Comparison of ENCODE assay signal across 11 cellular contexts in the genomic region with DNA sequence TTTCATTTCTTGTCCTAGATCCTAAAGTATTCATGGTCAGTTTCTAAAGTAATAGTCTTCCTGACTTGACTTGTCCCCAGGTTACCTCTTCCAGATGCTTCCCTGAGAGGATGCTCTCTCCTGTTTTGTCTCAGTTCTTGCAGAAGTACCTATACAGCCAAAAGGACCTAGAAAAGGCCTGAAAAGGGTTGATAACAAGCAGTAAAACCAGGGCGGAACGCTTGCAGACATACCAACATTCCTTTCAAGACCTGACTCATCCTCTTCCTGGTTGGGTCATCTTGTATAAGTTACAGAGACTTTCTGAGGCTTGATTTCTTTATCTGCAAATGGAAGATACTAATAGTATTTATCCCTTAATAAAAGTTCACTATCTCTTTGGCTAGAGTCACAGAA.
DNase-seq lines count a peak whose midpoint lies in the region; ATAC-seq and TF ChIP-seq lines count a peak whose summit lies in the region.
"Had no signal": no experiment of that assay in that cellular context is flagged by ENCODE, and none has a peak within 500 bp of the region (broad histone marks: within the 10 kb centered on the region; RNA-seq: fewer than 3 reads in every experiment).

No MANE protein-coding gene starts in this region.

- H2AFZ ChIP-seq in PC-3 (ENCODE audit: low read length), result no peak overlapping the region
- no peak overlapping the region for H2AFZ ChIP-seq in osteoblast (ENCODE audit: low read length)

- no peak for TF ChIP-seq CTCF in PC-3 (conservative IDR thresholded peaks at IDR 0.05; ENCODE audit: low read depth, low read length)
- TF ChIP-seq CTCF in epithelial cell of esophagus (IDR thresholded peaks at IDR 0.05; ENCODE audit: insufficient read depth, low read depth, low read length, missing control alignments), result no peak
- no peak for TF ChIP-seq CTCF in osteoblast (IDR thresholded peaks at IDR 0.05; ENCODE audit: extremely low read depth, low read depth, low read length)
- TF ChIP-seq CTCF in CD4-positive, alpha-beta T cell (IDR thresholded peaks at IDR 0.05), result no peak
- TF ChIP-seq CTCF in GM13977 (IDR thresholded peaks at IDR 0.05; ENCODE audit: extremely low read depth, insufficient read depth, missing control alignments), result no peak

- in situ Hi-C loops in GM13977 (cut with MboI; ENCODE audit: low pct_unique_long_range_greater_than_20kb, low sequenced_read_pairs, unreplicated experiment), result loop anchor here (10.0 kb wide), 1 partner anchor 77 kb away; a partner anchor contains a TSS

- no peak overlapping the region for H3K4me3 Mint-ChIP-seq in CD4-positive, alpha-beta T cell
- no peak overlapping the region for H3K4me3 Mint-ChIP-seq in naive thymus-derived CD8-positive, alpha-beta T cell
- H3K4me3 Mint-ChIP-seq: IgD-negative memory B cell had no signal

- no peaks in the 10 kb centered on the region for H3K36me3 Mint-ChIP-seq in CD4-positive, alpha-beta T cell (ENCODE audit: low read depth)
- H3K36me3 Mint-ChIP-seq in naive thymus-derived CD8-positive, alpha-beta T cell, result no peaks in the 10 kb centered on the region
- H3K36me3 Mint-ChIP-seq: IgD-negative memory B cell had no signal

- H3K9me3 Mint-ChIP-seq in CD4-positive, alpha-beta T cell, result no peaks in the 10 kb centered on the region
- H3K9me3 Mint-ChIP-seq in naive thymus-derived CD8-positive, alpha-beta T cell, result no peaks in the 10 kb centered on the region
- H3K9me3 Mint-ChIP-seq: IgD-negative memory B cell had no signal

- no TSS peak for BruUV-seq in PC-3 (replicated peaks; lab: Mats Ljungman, UMichigan)

- H3K36me3 ChIP-seq in PC-3 (ENCODE audit: low read depth, low read length), result no peaks in the 10 kb centered on the region
- H3K36me3 ChIP-seq in osteoblast (ENCODE audit: insufficient read depth, low read length), result no peaks in the 10 kb centered on the region
- H3K36me3 ChIP-seq: tibial nerve had no signal

- H3K27me3 Mint-ChIP-seq in CD4-positive, alpha-beta T cell, result no peaks in the 10 kb centered on the region
- H3K27me3 Mint-ChIP-seq in naive thymus-derived CD8-positive, alpha-beta T cell, result no peaks in the 10 kb centered on the region
- H3K27me3 Mint-ChIP-seq: IgD-negative memory B cell had no signal

- POLR2A ChIA-PET in PC-3 (lab: Charles Lee; ENCODE audit: unreplicated experiment), result no interaction called here
- POLR2A ChIA-PET in CD4-positive, alpha-beta T cell (lab: Charles Lee), result no interaction called here
- POLR2A ChIA-PET in naive thymus-derived CD8-positive, alpha-beta T cell (lab: Charles Lee), result no interaction called here

- H3K27ac Mint-ChIP-seq in CD4-positive, alpha-beta T cell, result no peak overlapping the region
- peak overlapping the region in 1 of 10 donors; percentile 37 for H3K27ac Mint-ChIP-seq in naive thymus-derived CD8-positive, alpha-beta T cell
- H3K27ac Mint-ChIP-seq: IgD-negative memory B cell had no signal

- peak overlapping the region; percentile 32 for H3K4me2 ChIP-seq in PC-3 (ENCODE audit: low read length)
- peak overlapping the region; percentile 9 for H3K4me2 ChIP-seq in osteoblast (ENCODE audit: insufficient read depth, low read length)

- peaks cover 24% of the 10 kb centered on the region for H3K4me1 Mint-ChIP-seq in CD4-positive, alpha-beta T cell (ENCODE audit: low read depth)
- peaks cover 9 to 49% (median 15%) of the 10 kb centered on the region in 4 donors for H3K4me1 Mint-ChIP-seq in naive thymus-derived CD8-positive, alpha-beta T cell

- CTCF ChIA-PET in PC-3 (lab: Charles Lee), result no interaction called here
- CTCF ChIA-PET in CD4-positive, alpha-beta T cell (lab: Charles Lee), result no interaction called here

- H3K4me3 ChIP-seq in PC-3 (ENCODE audit: low read length) (no peak overlapping the region), epithelial cell of esophagus (ENCODE audit: low read length) (no peak overlapping the region), osteoblast (ENCODE audit: insufficient read depth, low read length) (no peak overlapping the region)
- H3K4me3 ChIP-seq: tibial nerve had no signal

- no peak overlapping the region for H3K9ac ChIP-seq in PC-3 (ENCODE audit: low read length)

- peaks cover 13% of the 10 kb centered on the region for H3F3A ChIP-seq in PC-3 (ENCODE audit: low read length, unreplicated experiment)

- H3K27me3 ChIP-seq in PC-3 (ENCODE audit: low read length), result no peaks in the 10 kb centered on the region
- no peaks in the 10 kb centered on the region for H3K27me3 ChIP-seq in osteoblast (ENCODE audit: insufficient read depth, low read length)
- H3K27me3 ChIP-seq in CD4-positive, alpha-beta T cell (ENCODE audit: control insufficient read depth, insufficient read depth, low read length), result no peaks in the 10 kb centered on the region
- H3K27me3 ChIP-seq: tibial nerve had no signal

- H3K4me1 ChIP-seq in PC-3 (ENCODE audit: insufficient read depth, low read length) (peaks cover 57% of the 10 kb centered on the region), osteoblast (ENCODE audit: insufficient read depth, low read length) (peaks cover 54% of the 10 kb centered on the region)

- no peaks in the 10 kb centered on the region for H3K9me2 ChIP-seq in PC-3 (replicated peaks; ENCODE audit: low read length)

- intact Hi-C loops in PC-3 (cut with micrococcal nuclease), result loop anchor here (2.0 to 5.0 kb wide), 4 partner anchors 35 to 151 kb away; no protein-coding TSS in a partner anchor
- intact Hi-C loops in CD4-positive, alpha-beta T cell (cut with DNase I, micrococcal nuclease), result loop anchor here (5.0 to 10.0 kb wide), 3 partner anchors 75 to 150 kb away; a partner anchor contains a TSS

- ATAC-seq in PC-3, result peak; percentile 65
- no peak for ATAC-seq in CD4-positive, alpha-beta T cell (ENCODE audit: poor library complexity)
- ATAC-seq in naive thymus-derived CD8-positive, alpha-beta T cell, result no peak

- DNase-seq in EL (peak; percentile 90), PC-3 (peak; percentile 84), epithelial cell of esophagus (ENCODE audit: low read depth) (peak; percentile 89), osteoblast (ENCODE audit: insufficient read length, low spot score, missing footprints) (peak; percentile 29), GM13977 (ENCODE audit: low spot score) (no peak)
- DNase-seq in CD4-positive, alpha-beta T cell, result no peak
- DNase-seq in stimulated activated CD8-positive, alpha-beta memory T cell treated with anti-CD3 and anti-CD28 coated beads, Interleukin-4, amount 100 ng/mL, for 48 hours, result no peak
- no peak for DNase-seq in naive thymus-derived CD8-positive, alpha-beta T cell
- DNase-seq: NK-92 treated with Interleukin-12 subunit alpha and Interleukin-12 subunit beta, amount 100 ng/mL, for 24 hours had no signal

- H3K9me3 ChIP-seq in PC-3 (ENCODE audit: low read length) (no peaks in the 10 kb centered on the region), osteoblast (ENCODE audit: low read depth, low read length) (no peaks in the 10 kb centered on the region)
- H3K9me3 ChIP-seq in CD4-positive, alpha-beta T cell (ENCODE audit: control insufficient read depth, low read length), result no peaks in the 10 kb centered on the region
- H3K9me3 ChIP-seq: tibial nerve had no signal

- H3K27ac ChIP-seq in PC-3 (ENCODE audit: low read length), result peak overlapping the region; percentile 83
- peak overlapping the region; percentile 49 for H3K27ac ChIP-seq in osteoblast (ENCODE audit: low read depth, low read length)
- no peak overlapping the region for H3K27ac ChIP-seq in CD4-positive, alpha-beta T cell (ENCODE audit: low read depth, low read length)
- H3K27ac ChIP-seq: tibial nerve had no signal

- H4K20me1 ChIP-seq in PC-3 (ENCODE audit: low read length), result no peaks in the 10 kb centered on the region
- no peaks in the 10 kb centered on the region for H4K20me1 ChIP-seq in osteoblast (ENCODE audit: insufficient read depth, low read length)

- no peaks in the 10 kb centered on the region for H3K79me2 ChIP-seq in PC-3 (ENCODE audit: low read length)
- H3K79me2 ChIP-seq in osteoblast (ENCODE audit: insufficient read depth, low read length), result no peaks in the 10 kb centered on the region

Comparison
In these comparisons a context has a peak if more than half of its experiments do, and no peak if none do; other contexts are left out.
1. DNase-seq: peak in EL (single experiment), PC-3 (single experiment), epithelial cell of esophagus (single experiment) and osteoblast (single experiment); none in CD4-positive, alpha-beta T cell (0 of 10), GM13977 (single experiment), stimulated activated CD8-positive, alpha-beta memory T cell treated with anti-CD3 and anti-CD28 coated beads, Interleukin-4, amount 100 ng/mL, for 48 hours (single experiment) and naive thymus-derived CD8-positive, alpha-beta T cell (0 of 10).